Comparison of ENCODE assay signal across 26 cellular contexts in the genomic region with DNA sequence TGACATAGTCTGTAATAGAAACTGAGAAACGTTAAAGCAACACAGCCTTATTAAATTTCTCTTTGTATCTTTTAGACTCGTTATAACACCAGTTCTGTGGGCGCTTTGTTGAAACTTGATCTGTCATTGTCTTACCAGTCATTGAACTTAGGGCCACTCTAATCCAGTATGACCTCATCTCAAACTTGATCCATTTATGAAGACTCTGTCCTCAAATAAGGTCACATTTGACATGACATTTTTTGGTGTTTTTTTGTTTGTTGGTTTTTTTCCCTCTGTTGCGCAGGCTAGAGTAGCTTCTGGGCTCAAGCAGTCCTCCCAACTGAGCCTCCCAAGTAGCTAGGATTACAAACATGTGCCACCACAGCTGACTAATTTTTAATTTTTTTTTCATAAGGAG.
"Had no signal": no experiment of that assay in that cellular context is flagged by ENCODE, and none has a peak within 500 bp of the region (broad histone marks: within the 10 kb centered on the region; RNA-seq: fewer than 3 reads in every experiment).

No MANE protein-coding gene starts in this region.

- H3K27me3 Mint-ChIP-seq: naive thymus-derived CD4-positive, alpha-beta T cell had no signal

- H3K4me1 ChIP-seq: vagina had no signal

- ATAC-seq: heart right ventricle; left cardiac atrium; left lung; mucosa of descending colon; naive thymus-derived CD4-positive, alpha-beta T cell; psoas muscle; right cardiac atrium had no signal

- H3K4me1 Mint-ChIP-seq: mesothelial cell of epicardium, nephron had no signal

- H3K9me3 Mint-ChIP-seq: mesothelial cell of epicardium; naive thymus-derived CD4-positive, alpha-beta T cell; nephron had no signal

- H3K36me3 ChIP-seq: esophagus squamous epithelium, heart right ventricle, left lung, ovary, stomach, thyroid gland, vagina had no signal

- H3K27ac ChIP-seq: esophagus squamous epithelium, heart right ventricle, left lung, ovary, psoas muscle, skin epidermis, spleen, stomach, thyroid gland, vagina had no signal

- H3K9me3 ChIP-seq: esophagus squamous epithelium, heart right ventricle, left lung, mucosa of descending colon, ovary, psoas muscle, spleen, stomach, thyroid gland, vagina had no signal

- H3K27me3 ChIP-seq: esophagus squamous epithelium, heart right ventricle, left lung, ovary, spleen, stomach, thyroid gland, vagina had no signal

- H3K36me3 Mint-ChIP-seq: mesothelial cell of epicardium had no signal

- H3K4me3 Mint-ChIP-seq: mesothelial cell of epicardium; naive thymus-derived CD4-positive, alpha-beta T cell; nephron had no signal

- H3K27ac Mint-ChIP-seq: mesothelial cell of epicardium, nephron had no signal

- DNase-seq: effector CD8-positive, alpha-beta T cell; esophagus squamous epithelium; foreskin melanocyte; glutamatergic neuron; heart right ventricle; hippocampal formation; left cardiac atrium; left lung; mesenchymal stem cell; mucosa of descending colon; naive thymus-derived CD4-positive, alpha-beta T cell; occipital lobe; ovary; posterior cingulate gyrus; psoas muscle; right cardiac atrium; spleen; stimulated activated CD4-positive, alpha-beta T cell treated with anti-CD3 and anti-CD28 coated beads, Interleukin-15, amount 100 ng/mL, for 24 hours; stimulated activated CD4-positive, alpha-beta T cell treated with anti-CD3 and anti-CD28 coated beads, Interleukin-2, amount 100 ng/mL, for 48 hours; stimulated activated naive CD4-positive, alpha-beta T cell treated with Interleukin-2 at 50 U/mL for 16 hours; stomach; thyroid gland had no signal

- H3K4me3 ChIP-seq: esophagus squamous epithelium, heart right ventricle, left lung, mucosa of descending colon, ovary, psoas muscle, skin epidermis, spleen, stomach, thyroid gland, vagina had no signal
